ENCODE assay signal across 22 cellular contexts in the genomic region with DNA sequence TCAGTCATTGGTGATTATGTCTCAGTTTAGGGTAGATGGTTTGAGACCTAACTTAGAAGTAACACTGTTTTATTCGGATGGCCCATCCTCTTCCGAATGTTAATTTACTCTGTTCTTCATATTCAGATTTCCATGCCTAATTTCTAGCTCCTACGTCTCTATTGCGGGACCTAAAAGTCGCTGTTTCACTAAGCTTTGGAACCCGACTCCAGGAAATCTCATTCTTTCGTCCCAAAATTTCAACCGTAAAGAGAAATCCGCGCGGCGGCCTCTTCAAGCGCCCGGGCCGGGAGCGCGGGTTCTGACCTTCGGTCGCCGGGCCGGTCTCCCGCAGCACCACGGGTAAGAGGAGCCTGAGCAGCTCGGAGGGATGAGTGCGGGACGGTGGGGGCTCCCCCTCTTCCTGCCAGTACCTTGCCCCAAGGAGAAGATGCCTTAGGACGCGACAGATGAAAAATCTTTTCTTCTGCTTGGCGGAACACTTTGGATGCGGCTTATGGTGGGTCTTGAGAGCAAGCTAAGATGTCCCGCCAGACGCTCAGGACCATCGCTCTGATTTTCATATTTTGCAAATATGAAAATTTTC.
DNase-seq lines count a peak whose midpoint lies in the region; ATAC-seq and TF ChIP-seq lines count a peak whose summit lies in the region.
"Had no signal": no experiment of that assay in that cellular context is flagged by ENCODE, and none has a peak within 500 bp of the region (broad histone marks: within the 10 kb centered on the region; RNA-seq: fewer than 3 reads in every experiment).

No MANE protein-coding gene starts in this region.

- H3K9me3 Mint-ChIP-seq in nephron progenitor cell: peaks cover 5% of the 10 kb centered on the region
- H3K9me3 Mint-ChIP-seq: central memory CD8-positive, alpha-beta T cell; naive thymus-derived CD4-positive, alpha-beta T cell; type B pancreatic cell had no signal

- DNase-seq in H7 (peak; percentile 70), adipocyte (ENCODE audit: low read depth) (peak; percentile 14), iPS DF 6.9 (ENCODE audit: low read depth, low spot score) (no peak), nephron progenitor cell (no peak), NOMO-1 treated with dmso at 0.1 percent for 144 hours (lab: John Stamatoyannopoulos, UW; ENCODE audit: unreplicated experiment) (no peak), SK-N-DZ (ENCODE audit: low spot score) (no peak)
- DNase-seq: activated gamma-delta T cell treated with Interleukin-2 at 50 U/mL for 16 hours; CD4-positive, alpha-beta memory T cell; effector CD4-positive, alpha-beta T cell; naive thymus-derived CD4-positive, alpha-beta T cell; NCI-H187; NCI-H2227 treated with DMSO at 0.1 percent for 48 hours; SJCRH30; spleen; stimulated activated CD4-positive, alpha-beta T cell treated with anti-CD3 and anti-CD28 coated beads, Interleukin-4, amount 100 ng/mL, for 4 hours; T-helper 17 cell had no signal

- H3K4me3 ChIP-seq in H7 (ENCODE audit: insufficient read depth, low read depth, low read length) (peak overlapping the region; percentile 40; the same call in 1 of the 2 replicates), adipocyte (ENCODE audit: low read length) (peak overlapping the region; percentile 56), iPS DF 6.9 (ENCODE audit: low read length) (peak overlapping the region; percentile 64; the same call in 1 of the 2 replicates)
- H3K4me3 ChIP-seq: GM23248, SJCRH30 had no signal

- no peaks in the 10 kb centered on the region for H3K36me3 Mint-ChIP-seq in nephron progenitor cell (ENCODE audit: low read depth)
- H3K36me3 Mint-ChIP-seq: CD4-positive, alpha-beta memory T cell; naive thymus-derived CD4-positive, alpha-beta T cell had no signal

- H3K4me1 Mint-ChIP-seq in nephron progenitor cell: peaks cover 8% of the 10 kb centered on the region
- H3K4me1 Mint-ChIP-seq: central memory CD8-positive, alpha-beta T cell had no signal

- no peak for TF ChIP-seq CTCF in nephron progenitor cell (IDR thresholded peaks at IDR 0.05)

- no peak overlapping the region for H3K27ac ChIP-seq in iPS DF 6.9 (ENCODE audit: low read length)
- H3K27ac ChIP-seq: GM23248, SJCRH30, spleen, VCaP had no signal

- no peak overlapping the region for H3K27ac Mint-ChIP-seq in nephron progenitor cell
- H3K27ac Mint-ChIP-seq: T-helper 17 cell, type B pancreatic cell had no signal

- H3K36me3 ChIP-seq in H7 (replicated peaks; ENCODE audit: control insufficient read depth, insufficient read depth, low read length) (no peaks in the 10 kb centered on the region), adipocyte (ENCODE audit: control insufficient read depth, insufficient read depth, low read length, severe bottlenecking) (no peaks in the 10 kb centered on the region), iPS DF 6.9 (ENCODE audit: control insufficient read depth, insufficient read depth, low read length) (no peaks in the 10 kb centered on the region)
- H3K36me3 ChIP-seq: SJCRH30, spleen had no signal

- H3K9me3 ChIP-seq in adipocyte (ENCODE audit: control insufficient read depth, low read length): no peaks in the 10 kb centered on the region
- no peaks in the 10 kb centered on the region for H3K9me3 ChIP-seq in iPS DF 6.9 (ENCODE audit: control insufficient read depth, insufficient read depth, low read length)
- H3K9me3 ChIP-seq: SJCRH30, spleen had no signal

- no CpG with 5 or more reads among the region's 33 CpGs for WGBS in iPS DF 6.9 (ENCODE audit: insufficient coverage, insufficient read length)

- peak overlapping the region; percentile 4 for H3K9ac ChIP-seq in adipocyte (ENCODE audit: low read length)
- H3K9ac ChIP-seq: GM23248 had no signal

- H3K4me3 Mint-ChIP-seq in nephron progenitor cell: peak overlapping the region; percentile 72
- H3K4me3 Mint-ChIP-seq: central memory CD8-positive, alpha-beta T cell; T-helper 17 cell had no signal

- H3K27me3 ChIP-seq in H7 (ENCODE audit: control insufficient read depth, insufficient read depth, low read length): peaks cover 15% of the 10 kb centered on the region
- H3K27me3 ChIP-seq in adipocyte (replicated peaks; ENCODE audit: control insufficient read depth, insufficient read depth, low read length): peaks cover 24% of the 10 kb centered on the region
- peaks cover 12% of the 10 kb centered on the region; the same call in 1 of the 2 replicates for H3K27me3 ChIP-seq in iPS DF 6.9 (ENCODE audit: control insufficient read depth, insufficient read depth, low read length)
- H3K27me3 ChIP-seq: SJCRH30 had no signal

- H3K27me3 Mint-ChIP-seq in nephron progenitor cell (ENCODE audit: low read depth, poor library complexity): peaks cover 95% of the 10 kb centered on the region

- H3K4me1 ChIP-seq in adipocyte (ENCODE audit: control insufficient read depth, insufficient read depth, low read length) (no peaks in the 10 kb centered on the region), iPS DF 6.9 (ENCODE audit: control insufficient read depth, insufficient read depth, low read length) (0 out of 2 replicates have a peak, but pooled peaks cover 2% of the 10 kb centered on the region)
- H3K4me1 ChIP-seq: SJCRH30 had no signal

- ATAC-seq in HG03045 (IDR thresholded peaks at IDR 0.05; ENCODE audit: unreplicated experiment): no peak
- no peak for ATAC-seq in GM19328 (IDR thresholded peaks at IDR 0.05; ENCODE audit: unreplicated experiment)
- ATAC-seq: naive thymus-derived CD4-positive, alpha-beta T cell; T-helper 17 cell had no signal

Comparison
In these comparisons a context has a peak if more than half of its experiments do, and no peak if none do; other contexts are left out.
1. DNase-seq: peak in H7 (single experiment) and adipocyte (single experiment); none in iPS DF 6.9 (single experiment), nephron progenitor cell (single experiment), NOMO-1 treated with dmso at 0.1 percent for 144 hours (single experiment) and SK-N-DZ (single experiment).
2. Peak in every context shown above with its lines, with median percentiles within 50 percentile points of each other: H3K4me3 ChIP-seq.